Comparison of ENCODE assay signal across 20 cellular contexts in the genomic region with DNA sequence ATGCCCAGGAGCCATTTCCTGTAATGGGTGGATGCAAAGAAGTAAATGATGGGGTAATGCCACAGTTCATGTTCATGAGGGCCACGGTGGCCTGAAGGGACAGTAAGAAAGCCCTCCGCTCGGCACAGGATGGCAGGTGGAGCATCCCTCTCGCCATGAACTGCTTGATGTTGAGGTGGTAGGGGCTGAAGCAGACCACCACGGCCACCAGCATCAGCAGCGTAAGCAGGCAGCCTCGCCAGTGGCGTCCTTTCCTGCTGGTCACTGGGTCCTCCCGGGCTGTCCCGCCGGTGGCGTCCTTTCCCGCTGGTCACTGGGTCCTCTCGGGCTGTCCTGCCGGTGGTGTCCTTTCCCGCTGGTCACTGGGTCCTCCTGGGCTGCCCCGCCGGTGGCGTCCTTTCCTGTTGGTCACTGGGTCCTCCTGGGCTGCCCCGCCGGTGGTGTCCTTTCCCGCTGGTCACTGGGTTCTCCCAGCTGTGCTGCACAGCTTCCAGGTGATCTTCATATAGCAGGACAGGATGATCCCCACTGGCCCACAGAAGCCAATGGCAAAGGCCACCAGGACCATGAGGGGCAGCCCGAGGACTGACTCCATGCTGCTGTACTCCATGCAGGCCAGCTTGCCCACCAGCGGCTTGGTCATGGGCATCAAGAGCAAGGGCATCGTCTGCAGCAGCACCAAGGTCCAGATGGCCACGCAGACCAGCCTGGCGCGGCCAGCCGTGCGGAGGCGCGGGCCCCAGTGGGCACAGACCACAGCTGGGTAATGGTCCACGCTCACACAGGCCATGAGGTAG.
"Had no signal": no experiment of that assay in that cellular context is flagged by ENCODE, and none has a peak within 500 bp of the region (broad histone marks: within the 10 kb centered on the region; RNA-seq: fewer than 3 reads in every experiment).

No MANE protein-coding gene starts in this region.

- H3K4me1 Mint-ChIP-seq: nephron had no signal

- H3K27ac ChIP-seq: gastrocnemius medialis, left ventricle myocardium inferior, parathyroid adenoma, psoas muscle had no signal

- H3K27me3 Mint-ChIP-seq: stimulated activated naive B cell treated with anti-CD40 and anti-IgM and Interleukin-4, amounts not matched to agents 10 μg/mL and 1 μg/mL and 100 μg/mL, for 72 hours had no signal

- H3K27ac Mint-ChIP-seq: nephron; stimulated activated naive B cell treated with anti-CD40 and anti-IgM and Interleukin-4, amounts not matched to agents 10 μg/mL and 1 μg/mL and 100 μg/mL, for 72 hours had no signal

- H3K36me3 Mint-ChIP-seq: immature natural killer cell had no signal

- DNase-seq: cortex of kidney; effector memory CD4-positive, alpha-beta T cell; gastrocnemius medialis; immature natural killer cell; left cardiac atrium; left ventricle myocardium inferior; mesenchymal stem cell; midbrain; retina; spleen; stimulated activated CD4-positive, alpha-beta T cell treated with anti-CD3 and anti-CD28 coated beads, Interleukin-15, amount 100 ng/mL, for 24 hours; stimulated activated CD4-positive, alpha-beta T cell treated with anti-CD3 and anti-CD28 coated beads, Interleukin-1b, Interleukin-23, amount 100 ng/mL, for 48 hours; stimulated activated CD4-positive, alpha-beta T cell treated with anti-CD3 and anti-CD28 coated beads, Interleukin-4, amount 100 ng/mL, for 4 hours; stimulated activated naive B cell treated with anti-CD40 and anti-IgM and Interleukin-4, amounts not matched to agents 10 μg/mL and 1 μg/mL and 100 μg/mL, for 72 hours had no signal

- H3K36me3 ChIP-seq: gastrocnemius medialis, left ventricle myocardium inferior, spleen had no signal

- H3K9me3 ChIP-seq: gastrocnemius medialis, psoas muscle had no signal

- H3K4me3 Mint-ChIP-seq: immature natural killer cell, nephron had no signal

- H3K4me3 ChIP-seq: gastrocnemius medialis, left ventricle myocardium inferior, lung, psoas muscle, spleen had no signal

- H3K27me3 ChIP-seq: gastrocnemius medialis, spleen had no signal

- H3K4me1 ChIP-seq: gastrocnemius medialis, left ventricle myocardium inferior, parathyroid adenoma, psoas muscle had no signal

- ATAC-seq: esophagus mucosa; gastrocnemius medialis; left cardiac atrium; psoas muscle; sciatic nerve; stimulated activated naive B cell treated with anti-CD40 and anti-IgM and Interleukin-4, amounts not matched to agents 10 μg/mL and 1 μg/mL and 100 μg/mL, for 72 hours had no signal
